8 cellular contexts compared by ENCODE assay signal in genomic region chr14:90820958-90821357, GRCh38. TPM values are rescaled to one million over a fixed set of nuclear protein-coding genes. Genes with fewer than 3 reads are reported as not detected.
A peak's percentile ranks its signal among the peaks of the same experiment; 100 is the strongest.
DNase-seq lines count a peak whose midpoint lies in the region; ATAC-seq and TF ChIP-seq lines count a peak whose summit lies in the region.

No MANE protein-coding gene starts in this region.

- no peaks in the 10 kb centered on the region for H3K36me3 ChIP-seq in esophagus muscularis mucosa

- ATAC-seq in HG03558 (IDR thresholded peaks at IDR 0.05; ENCODE audit: extremely low read depth, unreplicated experiment) (peak; percentile 62), HG02840 (IDR thresholded peaks at IDR 0.05; ENCODE audit: low FRiP score, unreplicated experiment) (no peak)

- no peak overlapping the region for H3K27ac ChIP-seq in epithelial cell of prostate
- no peak overlapping the region for H3K27ac ChIP-seq in esophagus muscularis mucosa (replicated peaks in 1 of 4)

- H3K27me3 ChIP-seq in esophagus muscularis mucosa, result no peaks in the 10 kb centered on the region

- intact Hi-C loops in esophagus muscularis mucosa (cut with DNase I), result no loop called here

- peak in 2 of 3 experiments; percentile 8 to 26 for DNase-seq in NCI-H1417 (lab: John Stamatoyannopoulos, UW)
- DNase-seq in NCI-H1417 treated with DMSO at 0.1 percent for 48 hours (lab: John Stamatoyannopoulos, UW), result no peak
- DNase-seq in activated CD4-positive, alpha-beta T cell treated with anti-CD3 and anti-CD28 coated beads, Interleukin-2, amount 50 U/mL, for 4 hours, result peak; percentile 71 to 74
- peak; percentile 69 for DNase-seq in epithelial cell of prostate (ENCODE audit: low read depth, low spot score)
- DNase-seq in stimulated activated CD8-positive, alpha-beta memory T cell treated with anti-CD3 and anti-CD28 coated beads, Interleukin-2, amount 100 ng/mL, for 48 hours (ENCODE audit: low read depth in 2 of 2), result peak; percentile 62 to 75
- no peak for DNase-seq in esophagus muscularis mucosa (ENCODE audit: extremely low spot score)

- TF ChIP-seq POLR2A in esophagus muscularis mucosa (IDR thresholded peaks at IDR 0.05; ENCODE audit: low read depth), result no peak

- no peak for TF ChIP-seq EP300 in esophagus muscularis mucosa (IDR thresholded peaks at IDR 0.05)

- no peak overlapping the region for H3K4me3 ChIP-seq in esophagus muscularis mucosa

- peaks cover 4 to 14% (median 7%) of the 10 kb centered on the region in 4 donors for H3K9me3 ChIP-seq in esophagus muscularis mucosa

- 62% methylated on average over 7 of the region's 11 CpGs for WGBS in esophagus muscularis mucosa

- peaks cover 0 to 7% (median 6%) of the 10 kb centered on the region in 4 donors for H3K4me1 ChIP-seq in esophagus muscularis mucosa

- no peak for TF ChIP-seq CTCF in esophagus muscularis mucosa (IDR thresholded peaks at IDR 0.05)

RNA-seq across cellular contexts. Expression of gene TTC7B, which starts 4.7 kb away (rescaled TPM):
- 100 to 1,000 TPM in 2 of 4 donors, 10 to 100 TPM in 2; 54.4 to 148 (median 113) TPM for total RNA-seq in esophagus muscularis mucosa

Comparison
In these comparisons a context has a peak if more than half of its experiments do, and no peak if none do; other contexts are left out.
1. DNase-seq: peak in NCI-H1417 (2 of 3), activated CD4-positive, alpha-beta T cell treated with anti-CD3 and anti-CD28 coated beads, Interleukin-2, amount 50 U/mL, for 4 hours (2 of 2), epithelial cell of prostate (single experiment) and stimulated activated CD8-positive, alpha-beta memory T cell treated with anti-CD3 and anti-CD28 coated beads, Interleukin-2, amount 100 ng/mL, for 48 hours (2 of 2); none in NCI-H1417 treated with DMSO at 0.1 percent for 48 hours (single experiment) and esophagus muscularis mucosa (single experiment).